1 cellular context compared by ENCODE assay signal in genomic region chr17:43309505-43310329, GRCh38.
A peak's percentile ranks its signal among the peaks of the same experiment; 100 is the strongest.
TF ChIP-seq lines count a peak whose summit lies in the region.

No MANE protein-coding gene starts in this region.

TF ChIP-seq in HepG2, 621 proteins besides CTCF, POLR2A, EP300 and RAD21 (continued from another document):
- no peak for TF ChIP-seq CREB3 (CRISPR knock-in tag; IDR thresholded peaks at IDR 0.05)
- TF ChIP-seq KDM4B (CRISPR knock-in tag; IDR thresholded peaks at IDR 0.05), result no peak
- no peak for TF ChIP-seq KDM5A (IDR thresholded peaks at IDR 0.05; ENCODE audit: borderline replicate concordance, low read length)
- TF ChIP-seq XRCC5 (optimal IDR thresholded peaks at IDR 0.05; ENCODE audit: low read length), result peak; percentile 97
- no peak for TF ChIP-seq ZFAT (CRISPR knock-in tag; conservative IDR thresholded peaks at IDR 0.05)
